Comparison of ENCODE assay signal across 28 cellular contexts in the genomic region with DNA sequence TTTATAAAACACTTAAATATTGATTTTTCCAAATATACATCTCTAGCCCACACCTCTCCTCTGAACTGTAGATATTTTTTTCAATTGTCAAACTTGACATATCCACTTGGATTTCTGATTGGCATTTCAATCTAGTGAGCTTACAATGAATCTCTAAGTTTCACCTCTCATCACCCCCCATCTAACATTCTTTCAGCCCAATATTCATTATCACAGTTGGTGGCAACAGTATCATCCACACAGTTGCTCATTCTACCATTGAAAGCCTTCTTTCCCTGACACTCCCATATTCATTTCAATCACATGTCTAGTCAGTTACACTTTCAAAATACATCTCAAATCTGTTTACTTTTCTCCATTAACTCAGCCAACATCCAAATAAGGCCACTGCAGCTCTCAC.
"Had no signal": no experiment of that assay in that cellular context is flagged by ENCODE, and none has a peak within 500 bp of the region (broad histone marks: within the 10 kb centered on the region; RNA-seq: fewer than 3 reads in every experiment).

No MANE protein-coding gene starts in this region.

- H3K36me3 Mint-ChIP-seq: immature natural killer cell; mesothelial cell of epicardium; naive B cell; natural killer cell treated with Interleukin-12 subunit alpha and Interleukin-12 subunit beta and Interleukin-15 and Interleukin-18, amount 100 ng/mL, for 72 hours; neural progenitor cell had no signal

- H3K4me1 Mint-ChIP-seq: immature natural killer cell; mesothelial cell of epicardium; naive B cell; stimulated activated naive CD8-positive, alpha-beta T cell treated with anti-CD3 and anti-CD28 coated beads, Interleukin-15, amount 100 ng/mL, for 72 hours had no signal

- H3K9me3 Mint-ChIP-seq: mesothelial cell of epicardium, neural progenitor cell had no signal

- H3K4me3 ChIP-seq: left ventricle myocardium inferior, lung, mucosa of descending colon, neural progenitor cell, prostate gland, right atrium auricular region, smooth muscle cell, suprapubic skin, transverse colon, vagina had no signal

- H3K4me1 ChIP-seq: left ventricle myocardium inferior, neural progenitor cell, prostate gland, right atrium auricular region, suprapubic skin, transverse colon, vagina had no signal

- H3K27me3 Mint-ChIP-seq: effector memory CD8-positive, alpha-beta T cell; naive B cell; natural killer cell treated with Interleukin-12 subunit alpha and Interleukin-12 subunit beta and Interleukin-15 and Interleukin-18, amount 100 ng/mL, for 72 hours; stimulated activated naive CD8-positive, alpha-beta T cell treated with anti-CD3 and anti-CD28 coated beads, Interleukin-15, amount 100 ng/mL, for 72 hours had no signal

- H3K27me3 ChIP-seq: neural progenitor cell, right atrium auricular region, suprapubic skin, transverse colon, vagina had no signal

- H3K4me2 ChIP-seq: neural progenitor cell, smooth muscle cell had no signal

- H3K27ac ChIP-seq: left ventricle myocardium inferior, neural progenitor cell, prostate gland, right atrium auricular region, suprapubic skin, transverse colon, vagina had no signal

- H3K4me3 Mint-ChIP-seq: effector memory CD8-positive, alpha-beta T cell; immature natural killer cell; mesothelial cell of epicardium; naive B cell; natural killer cell treated with Interleukin-12 subunit alpha and Interleukin-12 subunit beta and Interleukin-15 and Interleukin-18, amount 100 ng/mL, for 72 hours; neural progenitor cell; stimulated activated naive CD8-positive, alpha-beta T cell treated with anti-CD3 and anti-CD28 coated beads, Interleukin-15, amount 100 ng/mL, for 72 hours had no signal

- H3K27ac Mint-ChIP-seq: effector memory CD8-positive, alpha-beta T cell; immature natural killer cell; mesothelial cell of epicardium; naive B cell; natural killer cell treated with Interleukin-12 subunit alpha and Interleukin-12 subunit beta and Interleukin-15 and Interleukin-18, amount 100 ng/mL, for 72 hours; stimulated activated naive CD8-positive, alpha-beta T cell treated with anti-CD3 and anti-CD28 coated beads, Interleukin-15, amount 100 ng/mL, for 72 hours had no signal

- H3K9ac ChIP-seq: neural progenitor cell had no signal

- H3K36me3 ChIP-seq: left ventricle myocardium inferior, neural progenitor cell, prostate gland, right atrium auricular region, suprapubic skin, transverse colon, vagina had no signal

- DNase-seq: cortex of kidney; effector memory CD8-positive, alpha-beta T cell; hypothalamus; immature natural killer cell; islet precursor cell; kidney glomerular epithelial cell; left colon; left ventricle myocardium inferior; mesenchymal stem cell; mucosa of descending colon; naive B cell; nucleus accumbens; stimulated activated CD4-positive, alpha-beta T cell treated with anti-CD3 and anti-CD28 coated beads, Interleukin-12 subunit alpha, Interleukin-12 subunit beta, amount 100 ng/mL, for 4 hours; stimulated activated CD4-positive, alpha-beta T cell treated with anti-CD3 and anti-CD28 coated beads, Interleukin-1b, Interleukin-23, amount 100 ng/mL, for 48 hours; stimulated activated CD4-positive, alpha-beta T cell treated with anti-CD3 and anti-CD28 coated beads, Interleukin-4, amount 100 ng/mL, for 1 hour; stimulated activated CD8-positive, alpha-beta memory T cell treated with anti-CD3 and anti-CD28 coated beads, Interleukin-4, amount 100 ng/mL, for 48 hours; stimulated activated naive CD4-positive, alpha-beta T cell; stimulated activated naive CD8-positive, alpha-beta T cell treated with anti-CD3 and anti-CD28 coated beads, Interleukin-15, amount 100 ng/mL, for 72 hours; transverse colon had no signal

- H3K9me3 ChIP-seq: left ventricle myocardium inferior, mucosa of descending colon, prostate gland, right atrium auricular region, suprapubic skin, transverse colon, vagina had no signal

- H2AFZ ChIP-seq: neural progenitor cell had no signal
